Comparison of ENCODE assay signal across 1 cellular context in the genomic region with DNA sequence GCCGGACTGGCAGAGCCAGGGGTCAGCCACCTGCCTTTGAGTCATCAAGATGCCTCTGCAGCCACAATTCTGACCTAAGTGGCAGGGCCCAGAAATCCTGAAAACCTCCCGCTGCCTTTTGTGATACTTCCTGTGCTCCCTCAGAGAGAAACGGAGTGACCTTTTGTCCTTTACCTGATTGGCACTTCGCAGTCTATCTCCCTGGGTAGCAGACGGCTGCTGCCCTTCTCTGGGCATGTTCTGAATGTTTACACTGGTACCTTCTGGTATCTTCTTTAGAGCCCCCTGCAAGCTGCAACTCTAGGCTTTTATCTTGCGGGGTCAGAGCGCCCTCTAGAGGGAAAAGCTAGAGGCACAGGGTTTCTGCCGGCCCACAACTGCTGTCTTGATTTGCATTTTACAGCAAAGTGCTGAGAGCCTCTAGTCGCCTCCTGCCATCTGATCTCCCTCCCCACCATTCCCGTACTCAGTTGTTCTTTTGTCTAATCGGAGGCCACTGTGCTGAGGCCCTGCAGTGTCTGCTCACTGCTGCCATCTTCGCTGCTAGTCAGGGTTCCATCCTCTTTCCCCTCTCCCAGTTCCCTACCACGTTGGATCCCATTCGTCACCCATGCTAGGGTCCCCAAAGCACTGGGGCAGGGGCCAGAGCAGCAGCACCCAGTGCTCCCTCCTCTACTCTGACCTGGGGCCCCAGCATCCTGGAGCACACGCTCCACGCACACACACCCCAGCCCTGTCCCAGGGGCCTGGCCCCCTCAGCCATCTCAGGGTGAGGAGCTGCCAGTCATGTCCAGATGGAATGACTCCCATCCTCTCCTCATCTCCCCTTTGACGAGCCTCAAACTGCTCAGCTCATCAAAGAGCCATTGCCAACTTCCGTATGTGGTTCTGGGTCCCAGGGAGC.
TF ChIP-seq lines count a peak whose summit lies in the region.

No MANE protein-coding gene starts in this region.

TF ChIP-seq in HepG2, 621 proteins besides CTCF, POLR2A, EP300 and RAD21 (continued from another document and continues in another):
- TF ChIP-seq, protein P1, sequence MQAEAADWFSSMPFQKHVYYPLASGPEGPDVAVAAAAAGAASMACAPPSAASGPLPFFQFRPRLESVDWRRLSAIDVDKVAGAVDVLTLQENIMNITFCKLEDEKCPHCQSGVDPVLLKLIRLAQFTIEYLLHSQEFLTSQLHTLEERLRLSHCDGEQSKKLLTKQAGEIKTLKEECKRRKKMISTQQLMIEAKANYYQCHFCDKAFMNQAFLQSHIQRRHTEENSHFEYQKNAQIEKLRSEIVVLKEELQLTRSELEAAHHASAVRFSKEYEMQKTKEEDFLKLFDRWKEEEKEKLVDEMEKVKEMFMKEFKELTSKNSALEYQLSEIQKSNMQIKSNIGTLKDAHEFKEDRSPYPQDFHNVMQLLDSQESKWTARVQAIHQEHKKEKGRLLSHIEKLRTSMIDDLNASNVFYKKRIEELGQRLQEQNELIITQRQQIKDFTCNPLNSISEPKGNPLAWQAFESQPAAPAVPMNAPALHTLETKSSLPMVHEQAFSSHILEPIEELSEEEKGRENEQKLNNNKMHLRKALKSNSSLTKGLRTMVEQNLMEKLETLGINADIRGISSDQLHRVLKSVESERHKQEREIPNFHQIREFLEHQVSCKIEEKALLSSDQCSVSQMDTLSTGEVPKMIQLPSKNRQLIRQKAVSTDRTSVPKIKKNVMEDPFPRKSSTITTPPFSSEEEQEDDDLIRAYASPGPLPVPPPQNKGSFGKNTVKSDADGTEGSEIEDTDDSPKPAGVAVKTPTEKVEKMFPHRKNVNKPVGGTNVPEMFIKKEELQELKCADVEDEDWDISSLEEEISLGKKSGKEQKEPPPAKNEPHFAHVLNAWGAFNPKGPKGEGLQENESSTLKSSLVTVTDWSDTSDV (CRISPR knock-in tag; IDR thresholded peaks at IDR 0.05), result no peak
- TF ChIP-seq TOPORS (CRISPR knock-in tag; IDR thresholded peaks at IDR 0.05) (no peak), STAG1 (CRISPR knock-in tag; IDR thresholded peaks at IDR 0.05) (peak; percentile 93), KAT7 (CRISPR knock-in tag; IDR thresholded peaks at IDR 0.05; ENCODE audit: borderline replicate concordance) (no peak), SMAD9 (CRISPR knock-in tag; IDR thresholded peaks at IDR 0.05) (no peak), IKZF4 (CRISPR knock-in tag; IDR thresholded peaks at IDR 0.05; ENCODE audit: borderline replicate concordance, low read depth, not compliant biosample characterization) (no peak), ZNF737 (CRISPR knock-in tag; IDR thresholded peaks at IDR 0.05; ENCODE audit: borderline replicate concordance) (no peak), HMGXB4 (CRISPR knock-in tag; IDR thresholded peaks at IDR 0.05; ENCODE audit: borderline replicate concordance in 1 of 2, low read depth in 1 of 2) (peak in 1 of 2 experiments; percentile 64; a peak in 1 of 4 replicates), ZNF577 (CRISPR knock-in tag; IDR thresholded peaks at IDR 0.05; ENCODE audit: borderline replicate concordance, low read depth) (no peak), MYNN (CRISPR knock-in tag; IDR thresholded peaks at IDR 0.05; ENCODE audit: low read depth) (no peak), CSRNP2 (CRISPR knock-in tag; conservative IDR thresholded peaks at IDR 0.05; ENCODE audit: low read depth) (no peak), ZNF891 (CRISPR knock-in tag; IDR thresholded peaks at IDR 0.05) (peak; percentile 24), HNRNPK (IDR thresholded peaks at IDR 0.05; ENCODE audit: low read depth, low read length, poor library complexity, severe bottlenecking) (no peak), ZSCAN5A (CRISPR knock-in tag; IDR thresholded peaks at IDR 0.05; ENCODE audit: borderline replicate concordance) (0 out of 2 replicates have a peak, but pooled peaks have one; percentile 75), SALL1 (CRISPR knock-in tag; IDR thresholded peaks at IDR 0.05) (0 out of 2 replicates have a peak, but pooled peaks have one; percentile 39), ZBTB7A (CRISPR knock-in tag; IDR thresholded peaks at IDR 0.05) (no peak), ZFP82 (CRISPR knock-in tag; IDR thresholded peaks at IDR 0.05; ENCODE audit: borderline replicate concordance) (no peak)
- TF ChIP-seq, protein P2, sequence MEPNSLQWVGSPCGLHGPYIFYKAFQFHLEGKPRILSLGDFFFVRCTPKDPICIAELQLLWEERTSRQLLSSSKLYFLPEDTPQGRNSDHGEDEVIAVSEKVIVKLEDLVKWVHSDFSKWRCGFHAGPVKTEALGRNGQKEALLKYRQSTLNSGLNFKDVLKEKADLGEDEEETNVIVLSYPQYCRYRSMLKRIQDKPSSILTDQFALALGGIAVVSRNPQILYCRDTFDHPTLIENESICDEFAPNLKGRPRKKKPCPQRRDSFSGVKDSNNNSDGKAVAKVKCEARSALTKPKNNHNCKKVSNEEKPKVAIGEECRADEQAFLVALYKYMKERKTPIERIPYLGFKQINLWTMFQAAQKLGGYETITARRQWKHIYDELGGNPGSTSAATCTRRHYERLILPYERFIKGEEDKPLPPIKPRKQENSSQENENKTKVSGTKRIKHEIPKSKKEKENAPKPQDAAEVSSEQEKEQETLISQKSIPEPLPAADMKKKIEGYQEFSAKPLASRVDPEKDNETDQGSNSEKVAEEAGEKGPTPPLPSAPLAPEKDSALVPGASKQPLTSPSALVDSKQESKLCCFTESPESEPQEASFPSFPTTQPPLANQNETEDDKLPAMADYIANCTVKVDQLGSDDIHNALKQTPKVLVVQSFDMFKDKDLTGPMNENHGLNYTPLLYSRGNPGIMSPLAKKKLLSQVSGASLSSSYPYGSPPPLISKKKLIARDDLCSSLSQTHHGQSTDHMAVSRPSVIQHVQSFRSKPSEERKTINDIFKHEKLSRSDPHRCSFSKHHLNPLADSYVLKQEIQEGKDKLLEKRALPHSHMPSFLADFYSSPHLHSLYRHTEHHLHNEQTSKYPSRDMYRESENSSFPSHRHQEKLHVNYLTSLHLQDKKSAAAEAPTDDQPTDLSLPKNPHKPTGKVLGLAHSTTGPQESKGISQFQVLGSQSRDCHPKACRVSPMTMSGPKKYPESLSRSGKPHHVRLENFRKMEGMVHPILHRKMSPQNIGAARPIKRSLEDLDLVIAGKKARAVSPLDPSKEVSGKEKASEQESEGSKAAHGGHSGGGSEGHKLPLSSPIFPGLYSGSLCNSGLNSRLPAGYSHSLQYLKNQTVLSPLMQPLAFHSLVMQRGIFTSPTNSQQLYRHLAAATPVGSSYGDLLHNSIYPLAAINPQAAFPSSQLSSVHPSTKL (CRISPR knock-in tag; IDR thresholded peaks at IDR 0.05), result 0 out of 2 replicates have a peak, but pooled peaks have one; percentile 16
- TF ChIP-seq, protein P3, sequence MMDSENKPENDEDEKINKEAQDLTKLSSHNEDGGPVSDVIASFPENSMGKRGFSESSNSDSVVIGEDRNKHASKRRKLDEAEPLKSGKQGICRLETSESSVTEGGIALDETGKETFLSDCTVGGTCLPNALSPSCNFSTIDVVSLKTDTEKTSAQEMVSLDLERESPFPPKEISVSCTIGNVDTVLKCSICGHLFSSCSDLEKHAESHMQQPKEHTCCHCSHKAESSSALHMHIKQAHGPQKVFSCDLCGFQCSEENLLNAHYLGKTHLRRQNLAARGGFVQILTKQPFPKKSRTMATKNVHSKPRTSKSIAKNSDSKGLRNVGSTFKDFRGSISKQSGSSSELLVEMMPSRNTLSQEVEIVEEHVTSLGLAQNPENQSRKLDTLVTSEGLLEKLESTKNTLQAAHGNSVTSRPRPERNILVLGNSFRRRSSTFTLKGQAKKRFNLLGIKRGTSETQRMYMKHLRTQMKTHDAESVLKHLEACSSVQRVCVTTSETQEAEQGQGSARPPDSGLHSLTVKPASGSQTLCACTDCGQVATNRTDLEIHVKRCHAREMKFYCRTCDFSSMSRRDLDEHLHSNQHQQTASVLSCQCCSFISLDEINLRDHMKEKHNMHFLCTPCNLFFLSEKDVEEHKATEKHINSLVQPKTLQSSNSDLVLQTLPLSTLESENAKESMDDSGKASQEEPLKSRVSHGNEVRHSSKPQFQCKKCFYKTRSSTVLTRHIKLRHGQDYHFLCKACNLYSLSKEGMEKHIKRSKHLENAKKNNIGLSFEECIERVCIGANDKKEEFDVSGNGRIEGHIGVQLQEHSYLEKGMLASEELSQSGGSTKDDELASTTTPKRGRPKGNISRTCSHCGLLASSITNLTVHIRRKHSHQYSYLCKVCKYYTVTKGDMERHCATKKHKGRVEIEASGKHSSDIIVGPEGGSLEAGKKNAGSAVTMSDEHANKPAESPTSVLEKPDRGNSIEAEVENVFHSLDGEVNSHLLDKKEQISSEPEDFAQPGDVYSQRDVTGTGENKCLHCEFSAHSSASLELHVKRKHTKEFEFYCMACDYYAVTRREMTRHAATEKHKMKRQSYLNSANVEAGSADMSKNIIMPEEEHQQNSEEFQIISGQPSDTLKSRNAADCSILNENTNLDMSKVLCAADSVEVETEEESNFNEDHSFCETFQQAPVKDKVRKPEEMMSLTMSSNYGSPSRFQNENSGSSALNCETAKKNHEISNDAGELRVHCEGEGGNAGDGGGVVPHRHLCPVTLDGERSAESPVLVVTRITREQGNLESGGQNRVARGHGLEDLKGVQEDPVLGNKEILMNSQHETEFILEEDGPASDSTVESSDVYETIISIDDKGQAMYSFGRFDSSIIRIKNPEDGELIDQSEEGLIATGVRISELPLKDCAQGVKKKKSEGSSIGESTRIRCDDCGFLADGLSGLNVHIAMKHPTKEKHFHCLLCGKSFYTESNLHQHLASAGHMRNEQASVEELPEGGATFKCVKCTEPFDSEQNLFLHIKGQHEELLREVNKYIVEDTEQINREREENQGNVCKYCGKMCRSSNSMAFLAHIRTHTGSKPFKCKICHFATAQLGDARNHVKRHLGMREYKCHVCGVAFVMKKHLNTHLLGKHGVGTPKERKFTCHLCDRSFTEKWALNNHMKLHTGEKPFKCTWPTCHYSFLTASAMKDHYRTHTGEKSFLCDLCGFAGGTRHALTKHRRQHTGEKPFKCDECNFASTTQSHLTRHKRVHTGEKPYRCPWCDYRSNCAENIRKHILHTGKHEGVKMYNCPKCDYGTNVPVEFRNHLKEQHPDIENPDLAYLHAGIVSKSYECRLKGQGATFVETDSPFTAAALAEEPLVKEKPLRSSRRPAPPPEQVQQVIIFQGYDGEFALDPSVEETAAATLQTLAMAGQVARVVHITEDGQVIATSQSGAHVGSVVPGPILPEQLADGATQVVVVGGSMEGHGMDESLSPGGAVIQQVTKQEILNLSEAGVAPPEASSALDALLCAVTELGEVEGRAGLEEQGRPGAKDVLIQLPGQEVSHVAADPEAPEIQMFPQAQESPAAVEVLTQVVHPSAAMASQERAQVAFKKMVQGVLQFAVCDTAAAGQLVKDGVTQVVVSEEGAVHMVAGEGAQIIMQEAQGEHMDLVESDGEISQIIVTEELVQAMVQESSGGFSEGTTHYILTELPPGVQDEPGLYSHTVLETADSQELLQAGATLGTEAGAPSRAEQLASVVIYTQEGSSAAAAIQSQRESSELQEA (CRISPR knock-in tag; IDR thresholded peaks at IDR 0.05; ENCODE audit: not compliant biosample characterization), result no peak
- TF ChIP-seq, protein P4, sequence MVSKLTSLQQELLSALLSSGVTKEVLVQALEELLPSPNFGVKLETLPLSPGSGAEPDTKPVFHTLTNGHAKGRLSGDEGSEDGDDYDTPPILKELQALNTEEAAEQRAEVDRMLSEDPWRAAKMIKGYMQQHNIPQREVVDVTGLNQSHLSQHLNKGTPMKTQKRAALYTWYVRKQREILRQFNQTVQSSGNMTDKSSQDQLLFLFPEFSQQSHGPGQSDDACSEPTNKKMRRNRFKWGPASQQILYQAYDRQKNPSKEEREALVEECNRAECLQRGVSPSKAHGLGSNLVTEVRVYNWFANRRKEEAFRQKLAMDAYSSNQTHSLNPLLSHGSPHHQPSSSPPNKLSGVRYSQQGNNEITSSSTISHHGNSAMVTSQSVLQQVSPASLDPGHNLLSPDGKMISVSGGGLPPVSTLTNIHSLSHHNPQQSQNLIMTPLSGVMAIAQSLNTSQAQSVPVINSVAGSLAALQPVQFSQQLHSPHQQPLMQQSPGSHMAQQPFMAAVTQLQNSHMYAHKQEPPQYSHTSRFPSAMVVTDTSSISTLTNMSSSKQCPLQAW (CRISPR knock-in tag; IDR thresholded peaks at IDR 0.05), result peak; percentile 38; the same call in 1 of the 2 replicates
